Comparison of ENCODE assay signal across 24 cellular contexts in genomic region chr6:85802162-85802561, GRCh38.
"Had no signal": no experiment of that assay in that cellular context is flagged by ENCODE, and none has a peak within 500 bp of the region (broad histone marks: within the 10 kb centered on the region; RNA-seq: fewer than 3 reads in every experiment).

No MANE protein-coding gene starts in this region.

- H3K4me1 ChIP-seq: colonic mucosa, esophagus muscularis mucosa, foreskin keratinocyte, gastrocnemius medialis, gastroesophageal sphincter, heart left ventricle, heart right ventricle had no signal

- ATAC-seq: effector memory CD8-positive, alpha-beta T cell; esophagus mucosa; foreskin keratinocyte; gastrocnemius medialis; gastroesophageal sphincter; heart left ventricle; heart right ventricle had no signal

- DNase-seq: colonic mucosa; cortex of kidney; dermis blood vessel endothelial cell; dorsolateral prefrontal cortex; effector CD4-positive, alpha-beta T cell; effector CD8-positive, alpha-beta T cell; effector memory CD4-positive, alpha-beta T cell; effector memory CD8-positive, alpha-beta T cell; endodermal cell; erythroblast; esophagus squamous epithelium; foreskin fibroblast; foreskin keratinocyte; foreskin melanocyte; gastrocnemius medialis; glutamatergic neuron; head of caudate nucleus; heart left ventricle; heart right ventricle had no signal

- H3K9me3 ChIP-seq: colonic mucosa, esophagus muscularis mucosa, esophagus squamous epithelium, gastrocnemius medialis, gastroesophageal sphincter, heart left ventricle had no signal

- H3K36me3 ChIP-seq: colonic mucosa, esophagus muscularis mucosa, esophagus squamous epithelium, gastrocnemius medialis, gastroesophageal sphincter, heart left ventricle, heart right ventricle had no signal

- H3K27ac ChIP-seq: colonic mucosa, coronary artery, dorsolateral prefrontal cortex, epithelial cell of prostate, esophagus muscularis mucosa, esophagus squamous epithelium, foreskin keratinocyte, gastrocnemius medialis, gastroesophageal sphincter, heart left ventricle, heart right ventricle had no signal

- H3K27me3 ChIP-seq: colonic mucosa, esophagus muscularis mucosa, esophagus squamous epithelium, foreskin keratinocyte, gastrocnemius medialis, gastroesophageal sphincter, heart left ventricle, heart right ventricle had no signal

- H3K4me3 ChIP-seq: colonic mucosa, coronary artery, dorsolateral prefrontal cortex, esophagus muscularis mucosa, esophagus squamous epithelium, gastrocnemius medialis, gastroesophageal sphincter, heart left ventricle, heart right ventricle had no signal
